Comparison of ENCODE assay signal across 19 cellular contexts in genomic region chr9:16063241-16063591, GRCh38.
DNase-seq lines count a peak whose midpoint lies in the region; ATAC-seq and TF ChIP-seq lines count a peak whose summit lies in the region.
"Had no signal": no experiment of that assay in that cellular context is flagged by ENCODE, and none has a peak within 500 bp of the region (broad histone marks: within the 10 kb centered on the region; RNA-seq: fewer than 3 reads in every experiment).

No MANE protein-coding gene starts in this region.

- POLR2A ChIA-PET in HCT116 (lab: Charles Lee), result no interaction called here
- POLR2A ChIA-PET in PC-9 (lab: Charles Lee; ENCODE audit: unreplicated experiment), result no interaction called here

- CTCF ChIA-PET in HCT116 (lab: Charles Lee), result no interaction called here
- CTCF ChIA-PET in PC-9 (lab: Charles Lee), result no interaction called here
- CTCF ChIA-PET in mammary epithelial cell (lab: Charles Lee; ENCODE audit: low non-redundant PET), result no interaction called here

- H3K9me3 ChIP-seq in HCT116 (ENCODE audit: control insufficient read depth in 1 of 2, insufficient read depth in 1 of 2, low read depth in 1 of 2, low read length in 2 of 2) (no peaks in the 10 kb centered on the region), PC-9 (ENCODE audit: insufficient read depth, low read depth) (no peaks in the 10 kb centered on the region), mammary epithelial cell (replicated peaks; ENCODE audit: insufficient read depth, low read length) (peaks cover 6% of the 10 kb centered on the region), skeletal muscle satellite cell (replicated peaks; ENCODE audit: low read length) (no peaks in the 10 kb centered on the region)
- H3K9me3 ChIP-seq: BLaER1 had no signal

- DNase-seq in HCT116 (ENCODE audit: low read depth, low spot score) (no peak), PC-9 (no peak), mammary epithelial cell (no peak), KG1 (lab: John Stamatoyannopoulos, UW) (no peak), GM13977 (ENCODE audit: low spot score) (no peak)
- DNase-seq: CD8-positive, alpha-beta memory T cell; GF-D8; H7; Kasumi-1; MV-4-11; NCI-H1436; NCI-H2029 treated with DMSO at 0.1 percent for 48 hours; NCI-H510A treated with DMSO at 0.1 percent for 48 hours; OCI-M1 had no signal

- H3K4me1 Mint-ChIP-seq in stimulated activated memory B cell treated with anti-CD40 and anti-IgM and Interleukin-4, amounts not matched to agents 10 μg/mL and 1 μg/mL and 100 μg/mL, for 72 hours, result no peaks in the 10 kb centered on the region

- intact Hi-C loops in HCT116 (cut with micrococcal nuclease), result no loop called here
- intact Hi-C loops in PC-9 (cut with micrococcal nuclease; ENCODE audit: unreplicated experiment), result no loop called here
- intact Hi-C loops in mammary epithelial cell (cut with micrococcal nuclease), result loop anchor here (5.0 kb wide), 1 partner anchor 69 kb away; no protein-coding TSS in a partner anchor

- no peak overlapping the region for H2AFZ ChIP-seq in HCT116 (ENCODE audit: low read depth, low read length, poor library complexity, severe bottlenecking)
- 0 out of 2 replicates have a peak overlapping the region, but pooled peaks have one; percentile 52 for H2AFZ ChIP-seq in PC-9
- no peak overlapping the region for H2AFZ ChIP-seq in mammary epithelial cell (ENCODE audit: low read depth, low read length)

- H3K36me3 Mint-ChIP-seq in stimulated activated memory B cell treated with anti-CD40 and anti-IgM and Interleukin-4, amounts not matched to agents 10 μg/mL and 1 μg/mL and 100 μg/mL, for 72 hours, result no peaks in the 10 kb centered on the region
- H3K36me3 Mint-ChIP-seq: CD8-positive, alpha-beta memory T cell had no signal

- BruUV-seq in HCT116 (replicated peaks; lab: Mats Ljungman, UMichigan), result no TSS peak
- no TSS peak for BruUV-seq in PC-9 (replicated peaks; lab: Mats Ljungman, UMichigan)
- no TSS peak for BruUV-seq in mammary epithelial cell (replicated peaks; lab: Mats Ljungman, UMichigan)

- no peaks in the 10 kb centered on the region for H3K27me3 Mint-ChIP-seq in stimulated activated memory B cell treated with anti-CD40 and anti-IgM and Interleukin-4, amounts not matched to agents 10 μg/mL and 1 μg/mL and 100 μg/mL, for 72 hours
- H3K27me3 Mint-ChIP-seq: CD8-positive, alpha-beta memory T cell had no signal

- no peak overlapping the region for H3K4me3 Mint-ChIP-seq in stimulated activated memory B cell treated with anti-CD40 and anti-IgM and Interleukin-4, amounts not matched to agents 10 μg/mL and 1 μg/mL and 100 μg/mL, for 72 hours

- H3K27ac Mint-ChIP-seq in stimulated activated memory B cell treated with anti-CD40 and anti-IgM and Interleukin-4, amounts not matched to agents 10 μg/mL and 1 μg/mL and 100 μg/mL, for 72 hours, result no peak overlapping the region
- H3K27ac Mint-ChIP-seq: CD8-positive, alpha-beta memory T cell had no signal

- H3K9me3 Mint-ChIP-seq in stimulated activated memory B cell treated with anti-CD40 and anti-IgM and Interleukin-4, amounts not matched to agents 10 μg/mL and 1 μg/mL and 100 μg/mL, for 72 hours, result peaks cover 6% of the 10 kb centered on the region

- RAD21 ChIA-PET in HCT116 (lab: Charles Lee; ENCODE audit: low non-redundant PET in 1 of 2, low total read pairs in 2 of 2, uncharacterized antibody in 2 of 2, unreplicated experiment in 2 of 2), result no interaction called here

- H3K9me2 ChIP-seq in HCT116 (ENCODE audit: insufficient read depth) (no peaks in the 10 kb centered on the region), PC-9 (ENCODE audit: insufficient read depth) (no peaks in the 10 kb centered on the region)

- 4% methylated on average over 4 of the region's 5 CpGs for WGBS in mammary epithelial cell (ENCODE audit: low coverage, missing lambda C conversion rate)

- H3K27me3 ChIP-seq in HCT116 (ENCODE audit: insufficient read depth, low read length), result no peaks in the 10 kb centered on the region
- H3K27me3 ChIP-seq in PC-9 (ENCODE audit: insufficient read depth, low read depth), result no peaks in the 10 kb centered on the region
- no peaks in the 10 kb centered on the region for H3K27me3 ChIP-seq in mammary epithelial cell (ENCODE audit: insufficient read depth, low read length)
- H3K27me3 ChIP-seq in skeletal muscle satellite cell (ENCODE audit: control insufficient read depth, insufficient read depth, low read length), result no peaks in the 10 kb centered on the region
- H3K27me3 ChIP-seq: BLaER1 had no signal

- H3K36me3 ChIP-seq in HCT116 (ENCODE audit: control insufficient read depth in 1 of 2, insufficient read depth in 2 of 2, low read length in 2 of 2), result no peaks in the 10 kb centered on the region
- H3K36me3 ChIP-seq in PC-9 (ENCODE audit: low read depth), result no peaks in the 10 kb centered on the region
- no peaks in the 10 kb centered on the region for H3K36me3 ChIP-seq in mammary epithelial cell (ENCODE audit: insufficient read depth, low read length)
- no peaks in the 10 kb centered on the region for H3K36me3 ChIP-seq in skeletal muscle satellite cell (ENCODE audit: insufficient read depth, low read length)
- H3K36me3 ChIP-seq: BLaER1 had no signal

- H3F3A ChIP-seq in PC-9 (ENCODE audit: insufficient read depth, low read depth), result peaks cover 17% of the 10 kb centered on the region

- TF ChIP-seq CTCF in HCT116 (IDR thresholded peaks at IDR 0.05 in 2 of 3, conservative IDR thresholded peaks at IDR 0.05 in 1 of 3; ENCODE audit: borderline replicate concordance in 1 of 3, insufficient read depth in 1 of 3, low read depth in 2 of 3, low read length in 2 of 3) (no peak), PC-9 (conservative IDR thresholded peaks at IDR 0.05) (no peak), mammary epithelial cell (conservative IDR thresholded peaks at IDR 0.05 in 1 of 2, IDR thresholded peaks at IDR 0.05 in 1 of 2; ENCODE audit: extremely low read depth in 1 of 2, insufficient read depth in 1 of 2, low read depth in 1 of 2, low read length in 2 of 2) (no peak), GM13977 (IDR thresholded peaks at IDR 0.05; ENCODE audit: extremely low read depth, insufficient read depth, missing control alignments) (no peak)

- in situ Hi-C loops in mammary epithelial cell (cut with MboI; ENCODE audit: low sequenced_read_pairs in 2 of 2), result no loop called here
- in situ Hi-C loops in GM13977 (cut with MboI; ENCODE audit: low pct_unique_long_range_greater_than_20kb, low sequenced_read_pairs, unreplicated experiment), result no loop called here

- H3K9ac ChIP-seq in HCT116 (ENCODE audit: low read length) (no peak overlapping the region), mammary epithelial cell (ENCODE audit: insufficient read depth, low read length) (peak overlapping the region; percentile 19), skeletal muscle satellite cell (ENCODE audit: low read depth, low read length) (peak overlapping the region; percentile 28)
- H3K9ac ChIP-seq: BLaER1 had no signal

- no peaks in the 10 kb centered on the region for H4K20me1 ChIP-seq in HCT116 (ENCODE audit: insufficient read depth)
- H4K20me1 ChIP-seq in PC-9 (ENCODE audit: insufficient read depth), result no peaks in the 10 kb centered on the region
- no peaks in the 10 kb centered on the region for H4K20me1 ChIP-seq in mammary epithelial cell (ENCODE audit: insufficient read depth, low read length)
- H4K20me1 ChIP-seq: BLaER1 had no signal

- H3K4me2 ChIP-seq in HCT116 (ENCODE audit: low read length) (peak overlapping the region; percentile 6; the same call in 1 of the 2 replicates), PC-9 (peak overlapping the region; percentile 70), mammary epithelial cell (ENCODE audit: insufficient read depth, low read depth, low read length) (peak overlapping the region; percentile 15), skeletal muscle satellite cell (ENCODE audit: low read length) (peak overlapping the region; percentile 51)
- H3K4me2 ChIP-seq: BLaER1 had no signal

- TF ChIP-seq POLR2A in HCT116 (IDR thresholded peaks at IDR 0.05; ENCODE audit: borderline replicate concordance, extremely low read depth, insufficient read depth, insufficient read length), result no peak

- H3K79me2 ChIP-seq in HCT116 (ENCODE audit: insufficient read depth, low read length) (no peaks in the 10 kb centered on the region), PC-9 (ENCODE audit: low read depth) (no peaks in the 10 kb centered on the region), mammary epithelial cell (ENCODE audit: insufficient read depth, low read length) (no peaks in the 10 kb centered on the region)

- H3K4me3 ChIP-seq in HCT116 (replicated peaks in 1 of 2; ENCODE audit: low read depth in 1 of 2, low read length in 2 of 2) (no peak overlapping the region), PC-9 (peak overlapping the region; percentile 46; the same call in 1 of the 2 replicates), mammary epithelial cell (replicated peaks in 1 of 3; ENCODE audit: insufficient read depth in 1 of 3, low read depth in 2 of 3, low read length in 3 of 3) (no peak overlapping the region), skeletal muscle satellite cell (ENCODE audit: low read length) (peak overlapping the region; percentile 33)
- H3K4me3 ChIP-seq: BLaER1, SK-N-MC had no signal

- no peak for ATAC-seq in HCT116
- no peak for ATAC-seq in stimulated activated memory B cell treated with anti-CD40 and anti-IgM and Interleukin-4, amounts not matched to agents 10 μg/mL and 1 μg/mL and 100 μg/mL, for 72 hours
- ATAC-seq: Right ventricle myocardium inferior had no signal

- no peak for TF ChIP-seq RAD21 in HCT116 (IDR thresholded peaks at IDR 0.05; ENCODE audit: low read depth)

- dilution Hi-C loops in mammary epithelial cell (cut with HindIII; ENCODE audit: low sequenced_read_pairs), result no loop called here

- H3K27ac ChIP-seq in HCT116 (ENCODE audit: low read depth, low read length) (no peak overlapping the region), PC-9 (peak overlapping the region; percentile 90), mammary epithelial cell (ENCODE audit: insufficient read depth, low read depth, low read length) (peak overlapping the region; percentile 90)
- H3K27ac ChIP-seq: BLaER1, SK-N-MC had no signal

- peaks cover 0 to 9% of the 10 kb centered on the region in 2 experiments; a peak in 1 of 4 replicates for H3K4me1 ChIP-seq in HCT116 (ENCODE audit: control insufficient read depth in 1 of 2, insufficient read depth in 2 of 2, low read length in 2 of 2)
- H3K4me1 ChIP-seq in PC-9 (replicated peaks; ENCODE audit: insufficient read depth), result peaks cover 32% of the 10 kb centered on the region
- H3K4me1 ChIP-seq in mammary epithelial cell (ENCODE audit: insufficient read depth, low read length), result peaks cover 46% of the 10 kb centered on the region
- H3K4me1 ChIP-seq in skeletal muscle satellite cell (ENCODE audit: control insufficient read depth, insufficient read depth, low read length), result peaks cover 28% of the 10 kb centered on the region

TF ChIP-seq in HCT116, 20 proteins besides CTCF, POLR2A, EP300 and RAD21:
- no peak for TF ChIP-seq EZH2 (IDR thresholded peaks at IDR 0.05)
- no peak for TF ChIP-seq EGR1 (IDR thresholded peaks at IDR 0.05; ENCODE audit: low read depth)
- TF ChIP-seq SIN3A (IDR thresholded peaks at IDR 0.05; ENCODE audit: low read depth), result no peak
- no peak for TF ChIP-seq ZFX (IDR thresholded peaks at IDR 0.05)
- TF ChIP-seq FOSL1 (IDR thresholded peaks at IDR 0.05; ENCODE audit: low read depth), result no peak
- no peak for TF ChIP-seq SP1 (IDR thresholded peaks at IDR 0.05; ENCODE audit: low read depth)
TF ChIP-seq in HCT116: peak in this region for 0.

Comparison
In these comparisons a context has a peak if more than half of its experiments do, and no peak if none do; other contexts are left out.
1. H3K4me2 ChIP-seq: peak in every context shown above with its lines; median percentile 70 in PC-9; 51 in skeletal muscle satellite cell; 15 in mammary epithelial cell; 6 in HCT116.
2. H3K4me3 ChIP-seq: peak in PC-9 (single experiment) and skeletal muscle satellite cell (single experiment); none in HCT116 (0 of 2) and mammary epithelial cell (0 of 3).